In the genomic region with DNA sequence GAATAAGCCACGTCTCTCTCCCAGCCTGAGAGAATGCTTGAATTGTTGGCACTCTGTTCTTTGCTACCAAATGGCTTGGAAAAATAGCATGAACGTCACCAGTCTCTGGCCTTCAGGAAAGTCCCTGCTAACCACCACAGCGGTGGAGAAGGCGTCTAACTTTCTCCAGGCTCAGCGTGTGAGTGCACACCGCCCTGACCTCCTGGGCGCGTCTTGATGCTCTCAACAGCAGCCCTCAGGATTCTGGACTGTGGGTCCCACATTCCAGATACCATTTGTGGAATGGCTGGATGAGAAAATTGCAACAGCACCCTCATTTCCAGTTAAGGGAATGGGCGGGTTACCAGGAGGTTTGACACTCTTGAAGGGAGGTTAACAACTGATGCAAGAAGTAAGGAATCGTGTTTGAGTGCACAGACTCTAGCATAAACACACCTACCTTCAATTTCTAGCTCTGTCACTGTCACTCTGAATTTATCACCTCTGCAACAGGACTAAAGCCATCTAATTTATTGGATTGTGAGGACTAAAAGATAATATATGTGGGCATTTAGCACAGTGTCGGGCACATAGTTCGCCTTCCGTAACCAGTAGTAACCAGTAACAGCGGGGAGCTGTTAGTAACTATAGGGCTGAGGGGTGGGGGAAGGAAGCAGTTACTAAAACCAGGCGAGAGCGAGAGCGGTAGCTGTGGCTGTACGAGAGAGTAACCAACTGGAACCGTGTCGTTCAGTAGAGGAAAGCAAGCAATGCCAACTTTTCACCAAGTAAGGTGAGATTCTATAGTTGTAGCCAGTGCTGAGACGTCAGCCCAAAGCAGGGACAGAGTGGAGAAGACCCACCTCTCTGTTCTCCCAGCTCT, we compare ENCODE assay signal across 8 cellular contexts. TPM values are rescaled to one million over a fixed set of nuclear protein-coding genes. Genes with fewer than 3 reads are reported as not detected.
DNase-seq lines count a peak whose midpoint lies in the region; ATAC-seq and TF ChIP-seq lines count a peak whose summit lies in the region.

No MANE protein-coding gene starts in this region.

- H3K4me1 ChIP-seq in BLaER1 (peaks cover 23% of the 10 kb centered on the region), esophagus muscularis mucosa (peaks cover 16 to 27% (median 21%) of the 10 kb centered on the region in 4 donors), trophoblast cell (ENCODE audit: control insufficient read depth in 1 of 2, insufficient read depth in 2 of 2, low read length in 2 of 2) (peaks cover 10 to 13% of the 10 kb centered on the region in 2 experiments)

- H4K20me1 ChIP-seq in BLaER1: no peaks in the 10 kb centered on the region

- no peak for TF ChIP-seq EP300 in esophagus muscularis mucosa (IDR thresholded peaks at IDR 0.05)

- H2BK120ac ChIP-seq in trophoblast cell (ENCODE audit: insufficient read depth, low read length, poor library complexity): peak overlapping the region; percentile 84

- peak overlapping the region; percentile 71 for H2BK12ac ChIP-seq in trophoblast cell (ENCODE audit: low read length)

- peak overlapping the region; percentile 16 for H3K14ac ChIP-seq in trophoblast cell (ENCODE audit: low read length)

- H3K9ac ChIP-seq in BLaER1 (peak overlapping the region; percentile 81), trophoblast cell (ENCODE audit: low read length) (no peak overlapping the region)

- H3K9me3 ChIP-seq in BLaER1 (peaks cover 16% of the 10 kb centered on the region), esophagus muscularis mucosa (no peaks in the 10 kb centered on the region), trophoblast cell (ENCODE audit: insufficient read depth, low read depth, low read length) (peaks cover 9% of the 10 kb centered on the region)

- H3K4ac ChIP-seq in trophoblast cell (ENCODE audit: low read depth, low read length): peak overlapping the region; percentile 20

- H2AK5ac ChIP-seq in trophoblast cell (ENCODE audit: low read length): peak overlapping the region; percentile 2

- H3K79me1 ChIP-seq in trophoblast cell (ENCODE audit: low read length): peaks cover 16% of the 10 kb centered on the region

- TF ChIP-seq CTCF in esophagus muscularis mucosa (IDR thresholded peaks at IDR 0.05): no peak

- H4K12ac ChIP-seq in trophoblast cell (ENCODE audit: low read depth, low read length): no peak overlapping the region

- peak overlapping the region; percentile 62 for H3K27ac ChIP-seq in BLaER1
- peak overlapping the region; percentile 87 to 94 (median 88) for H3K27ac ChIP-seq in esophagus muscularis mucosa (replicated peaks in 1 of 4)
- H3K27ac ChIP-seq in trophoblast cell (ENCODE audit: low read depth, low read length): peak overlapping the region; percentile 38

- no peak for TF ChIP-seq POLR2A in esophagus muscularis mucosa (IDR thresholded peaks at IDR 0.05; ENCODE audit: low read depth)

- intact Hi-C loops in esophagus muscularis mucosa (cut with DNase I): loop anchor here (5.0 kb wide), 1 partner anchor 394 kb away; a partner anchor contains a TSS

- peak; percentile 67 to 74 for DNase-seq in activated CD4-positive, alpha-beta T cell treated with anti-CD3 and anti-CD28 coated beads, Interleukin-2, amount 50 U/mL, for 48 hours
- DNase-seq in esophagus muscularis mucosa (ENCODE audit: extremely low spot score): no peak
- DNase-seq in trophoblast cell: peak; percentile 91 to 95
- no peak for DNase-seq in epidermal melanocyte (ENCODE audit: insufficient read length, low spot score)
- no peak for DNase-seq in NCI-H82 (lab: John Stamatoyannopoulos, UW)

- H2BK5ac ChIP-seq in trophoblast cell (ENCODE audit: low read depth, low read length, poor library complexity): peak overlapping the region; percentile 37

- peak overlapping the region; percentile 37 for H3K18ac ChIP-seq in trophoblast cell (ENCODE audit: low read length)

- peak overlapping the region; percentile 73 for H4K8ac ChIP-seq in trophoblast cell (ENCODE audit: low read depth, low read length)

- H4K91ac ChIP-seq in trophoblast cell (ENCODE audit: low read depth, low read length): peak overlapping the region; percentile 82

- 77% methylated on average over 19 of the region's 21 CpGs for WGBS in esophagus muscularis mucosa
- no CpG with 5 or more reads among the region's 21 CpGs for WGBS in trophoblast cell (ENCODE audit: extremely low coverage, insufficient coverage, insufficient read length)

- no peak overlapping the region for H3K23ac ChIP-seq in trophoblast cell (ENCODE audit: low read length)

- ATAC-seq in GM19397 (IDR thresholded peaks at IDR 0.05; ENCODE audit: unreplicated experiment) (peak; percentile 67), HG03457 (IDR thresholded peaks at IDR 0.05; ENCODE audit: unreplicated experiment) (peak; percentile 55)

- H2AFZ ChIP-seq in trophoblast cell (ENCODE audit: insufficient read depth, low read length, poor library complexity): peak overlapping the region; percentile 7

- H3K27me3 ChIP-seq in BLaER1 (no peaks in the 10 kb centered on the region), esophagus muscularis mucosa (no peaks in the 10 kb centered on the region), trophoblast cell (ENCODE audit: insufficient read depth, low read length) (no peaks in the 10 kb centered on the region)

- H3K79me2 ChIP-seq in trophoblast cell (ENCODE audit: control insufficient read depth, insufficient read depth, low read length, poor library complexity): peaks cover 2% of the 10 kb centered on the region

- H3K4me3 ChIP-seq in BLaER1 (peak overlapping the region; percentile 76), esophagus muscularis mucosa (peak overlapping the region; percentile 60 to 67 (median 66)), trophoblast cell (ENCODE audit: low read depth, low read length) (no peak overlapping the region)

- peak overlapping the region; percentile 97 for H3K4me2 ChIP-seq in BLaER1
- H3K4me2 ChIP-seq in trophoblast cell (ENCODE audit: low read length): peak overlapping the region; percentile 48

- peaks cover 21% of the 10 kb centered on the region for H3K36me3 ChIP-seq in BLaER1
- H3K36me3 ChIP-seq in esophagus muscularis mucosa: peaks cover 0 to 16% (median 6%) of the 10 kb centered on the region in 4 donors
- peaks cover 13 to 15% of the 10 kb centered on the region in 2 experiments for H3K36me3 ChIP-seq in trophoblast cell (ENCODE audit: control insufficient read depth in 1 of 2, insufficient read depth in 2 of 2, low read length in 2 of 2)

RNA-seq across cellular contexts. Expression of a gene that starts 0.8 kb away (rescaled TPM):
- 10 to 100 TPM; 11.1 to 18.3 (median 11.7) TPM for total RNA-seq in esophagus muscularis mucosa
- polyA plus RNA-seq in trophoblast cell (2013): 18.3 and 18.5 TPM in 2 replicates

RNA-seq across cellular contexts. Expression of a gene that starts 11.8 kb away (rescaled TPM):
- 1 to 10 TPM in 3 of 4 donors, under 1 TPM in 1; 0.65 to 4.5 (median 2.6) TPM for total RNA-seq in esophagus muscularis mucosa
- polyA plus RNA-seq in trophoblast cell (2013): 105 and 117 TPM in 2 replicates

Comparison
In these comparisons a context has a peak if more than half of its experiments do, and no peak if none do; other contexts are left out.
1. H3K27ac ChIP-seq: peak in every context shown above with its lines; median percentile 88 in esophagus muscularis mucosa; 62 in BLaER1; 38 in trophoblast cell.
2. DNase-seq: peak in activated CD4-positive, alpha-beta T cell treated with anti-CD3 and anti-CD28 coated beads, Interleukin-2, amount 50 U/mL, for 48 hours (2 of 2) and trophoblast cell (2 of 2); none in esophagus muscularis mucosa (single experiment), epidermal melanocyte (single experiment) and NCI-H82 (single experiment).